Comparison of ENCODE assay signal across 37 cellular contexts in genomic region chr1:4273747-4274146, GRCh38.
DNase-seq lines count a peak whose midpoint lies in the region; ATAC-seq, FAIRE-seq and TF ChIP-seq lines count a peak whose summit lies in the region.
"Had no signal": no experiment of that assay in that cellular context is flagged by ENCODE, and none has a peak within 500 bp of the region (broad histone marks: within the 10 kb centered on the region; RNA-seq: fewer than 3 reads in every experiment).

No MANE protein-coding gene starts in this region.

- WGBS in HepG2 (ENCODE audit: low lambda C conversion rate) = 32% methylated on average over 5 of the region's 5 CpGs
- WGBS in right lobe of liver (ENCODE audit: insufficient coverage, low coverage, low lambda C conversion rate, missing lambda C conversion rate) = 31% methylated on average over 5 of the region's 5 CpGs
- 49% methylated on average over 4 of the region's 5 CpGs for WGBS in hepatocyte (ENCODE audit: low lambda C conversion rate, missing lambda C conversion rate)

- CTCF ChIA-PET in HepG2 (lab: Yijun Ruan, JAX; ENCODE audit: low intra/inter-chr PET ratio, low total read pairs) = no interaction called here
- CTCF ChIA-PET in activated CD4-positive, alpha-beta memory T cell treated with anti-CD3 and anti-CD28 coated beads for 36 hours (lab: Charles Lee) = no interaction called here

- H3K79me2 ChIP-seq in HepG2 (ENCODE audit: insufficient read depth, low read length) (no peaks in the 10 kb centered on the region), OCI-LY3 (ENCODE audit: low read length) (no peaks in the 10 kb centered on the region), hepatocyte (no peaks in the 10 kb centered on the region), neural progenitor cell (ENCODE audit: low read depth) (no peaks in the 10 kb centered on the region)

- TF ChIP-seq POLR2A in HepG2 (IDR thresholded peaks at IDR 0.05; ENCODE audit: insufficient read depth in 1 of 2, low read depth in 2 of 2, low read length in 2 of 2) (no peak), right lobe of liver (IDR thresholded peaks at IDR 0.05) (no peak)

- H3K4me3 Mint-ChIP-seq in neural progenitor cell = no peak overlapping the region
- H3K4me3 Mint-ChIP-seq in activated CD4-positive, alpha-beta memory T cell treated with anti-CD3 and anti-CD28 coated beads for 36 hours = no peak overlapping the region
- H3K4me3 Mint-ChIP-seq: B cell; CD14-positive monocyte; CD4-positive, alpha-beta memory T cell; CD4-positive, alpha-beta T cell; CD4-positive, CD25-positive, alpha-beta regulatory T cell; CD8-positive, alpha-beta memory T cell; CD8-positive, alpha-beta T cell had no signal

- ATAC-seq in HepG2 (peak; percentile 51), right lobe of liver (no peak)
- ATAC-seq: A549; CD8-positive, alpha-beta T cell had no signal

- H3K9ac ChIP-seq in HepG2 (ENCODE audit: insufficient read depth, low read depth, low read length) = no peak overlapping the region
- 0 out of 2 replicates have a peak overlapping the region, but pooled peaks have one; percentile 1 for H3K9ac ChIP-seq in OCI-LY3 (ENCODE audit: low read length)
- H3K9ac ChIP-seq in neural progenitor cell = no peak overlapping the region
- H3K9ac ChIP-seq: BLaER1; BLaER1 treated with 17β-estradiol and CSF1 and Interleukin-3, amounts not matched to agents 10 nM and 100 nM had no signal

- H3K36me3 ChIP-seq in HepG2 (replicated peaks in 1 of 2; ENCODE audit: control insufficient read depth in 1 of 2, insufficient read depth in 2 of 2, low read length in 2 of 2) (no peaks in the 10 kb centered on the region), right lobe of liver (no peaks in the 10 kb centered on the region), OCI-LY3 (replicated peaks; ENCODE audit: low read depth, low read length) (no peaks in the 10 kb centered on the region), hepatocyte (replicated peaks; ENCODE audit: insufficient read depth, low read depth) (no peaks in the 10 kb centered on the region), neural progenitor cell (no peaks in the 10 kb centered on the region)
- H3K36me3 ChIP-seq: BE2C; BLaER1; BLaER1 treated with 17β-estradiol and CSF1 and Interleukin-3, amounts not matched to agents 10 nM and 100 nM had no signal

- BruUV-seq in HepG2 (replicated peaks; lab: Mats Ljungman, UMichigan) = no TSS peak

- peak overlapping the region; percentile 51 for H3K27ac ChIP-seq in HepG2 (ENCODE audit: extremely low read length, insufficient read depth, low read length)
- H3K27ac ChIP-seq in right lobe of liver = no peak overlapping the region
- H3K27ac ChIP-seq in OCI-LY3 (ENCODE audit: low read length) = no peak overlapping the region
- peak overlapping the region; percentile 26 for H3K27ac ChIP-seq in hepatocyte
- H3K27ac ChIP-seq in neural progenitor cell = peak overlapping the region; percentile 50
- H3K27ac ChIP-seq: 22Rv1; A549; BLaER1; BLaER1 treated with 17β-estradiol and CSF1 and Interleukin-3, amounts not matched to agents 10 nM and 100 nM; C4-2B had no signal

- intact Hi-C loops in HepG2 (cut with micrococcal nuclease; ENCODE audit: unreplicated experiment) = no loop called here
- intact Hi-C loops in right lobe of liver (cut with DNase I) = no loop called here
- intact Hi-C loops in activated CD4-positive, alpha-beta memory T cell treated with anti-CD3 and anti-CD28 coated beads for 36 hours (cut with micrococcal nuclease) = no loop called here

- TF ChIP-seq EP300 in HepG2 (IDR thresholded peaks at IDR 0.05; ENCODE audit: low read depth in 2 of 2, low read length in 2 of 2) (no peak), HepG2 (CRISPR knock-in tag; IDR thresholded peaks at IDR 0.05; ENCODE audit: borderline replicate concordance) (no peak)

- H3K27me3 Mint-ChIP-seq in neural progenitor cell (ENCODE audit: insufficient read depth, low read depth) = peaks cover 15% of the 10 kb centered on the region
- peaks cover 14% of the 10 kb centered on the region for H3K27me3 Mint-ChIP-seq in activated CD4-positive, alpha-beta memory T cell treated with anti-CD3 and anti-CD28 coated beads for 36 hours

- no peaks in the 10 kb centered on the region for H3K9me2 ChIP-seq in hepatocyte (replicated peaks; ENCODE audit: insufficient read depth)

- peaks cover 3% of the 10 kb centered on the region for H3K36me3 Mint-ChIP-seq in neural progenitor cell
- H3K36me3 Mint-ChIP-seq in activated CD4-positive, alpha-beta memory T cell treated with anti-CD3 and anti-CD28 coated beads for 36 hours = no peaks in the 10 kb centered on the region
- H3K36me3 Mint-ChIP-seq: CD14-positive monocyte; CD4-positive, CD25-positive, alpha-beta regulatory T cell; CD8-positive, alpha-beta T cell had no signal

- H3K27ac Mint-ChIP-seq in neural progenitor cell = no peak overlapping the region
- no peak overlapping the region for H3K27ac Mint-ChIP-seq in activated CD4-positive, alpha-beta memory T cell treated with anti-CD3 and anti-CD28 coated beads for 36 hours
- H3K27ac Mint-ChIP-seq: B cell; CD14-positive monocyte; CD4-positive, alpha-beta memory T cell; CD4-positive, alpha-beta T cell; CD4-positive, CD25-positive, alpha-beta regulatory T cell; CD8-positive, alpha-beta T cell had no signal

- H3K4me1 Mint-ChIP-seq in neural progenitor cell = peaks cover 63% of the 10 kb centered on the region
- no peaks in the 10 kb centered on the region for H3K4me1 Mint-ChIP-seq in activated CD4-positive, alpha-beta memory T cell treated with anti-CD3 and anti-CD28 coated beads for 36 hours (ENCODE audit: low read depth)
- H3K4me1 Mint-ChIP-seq: B cell; CD14-positive monocyte; CD4-positive, alpha-beta memory T cell; CD8-positive, alpha-beta memory T cell had no signal

- FAIRE-seq in HepG2 (lab: Jason Lieb, UNC) = no peak
- FAIRE-seq: A204.1, A549, D721Med had no signal

- H4K20me1 ChIP-seq in HepG2 (ENCODE audit: insufficient read depth, low read length) = no peaks in the 10 kb centered on the region
- H4K20me1 ChIP-seq in OCI-LY3 (ENCODE audit: insufficient read depth, low read length) = no peaks in the 10 kb centered on the region
- H4K20me1 ChIP-seq in hepatocyte (ENCODE audit: insufficient read depth, poor library complexity, severe bottlenecking) = no peaks in the 10 kb centered on the region
- H4K20me1 ChIP-seq in neural progenitor cell (ENCODE audit: low read depth) = no peaks in the 10 kb centered on the region
- H4K20me1 ChIP-seq: BLaER1; BLaER1 treated with 17β-estradiol and CSF1 and Interleukin-3, amounts not matched to agents 10 nM and 100 nM had no signal

- H3K9me3 ChIP-seq in HepG2 (ENCODE audit: low read length) = peaks cover 19% of the 10 kb centered on the region
- H3K9me3 ChIP-seq in right lobe of liver = no peaks in the 10 kb centered on the region
- H3K9me3 ChIP-seq in OCI-LY3 (ENCODE audit: insufficient read depth, low read length) = peaks cover 11% of the 10 kb centered on the region; the same call in 1 of the 2 replicates
- no peaks in the 10 kb centered on the region for H3K9me3 ChIP-seq in hepatocyte (ENCODE audit: low read depth)
- peaks cover 8% of the 10 kb centered on the region for H3K9me3 ChIP-seq in neural progenitor cell (ENCODE audit: low read depth)
- H3K9me3 ChIP-seq: BE2C, Caco-2 had no signal

- H3F3A ChIP-seq in neural progenitor cell (ENCODE audit: low read depth) = peaks cover 34% of the 10 kb centered on the region

- H3K4me1 ChIP-seq in HepG2 (ENCODE audit: insufficient read depth, low read length) = peaks cover 70% of the 10 kb centered on the region
- H3K4me1 ChIP-seq in right lobe of liver = no peaks in the 10 kb centered on the region
- H3K4me1 ChIP-seq in OCI-LY3 (ENCODE audit: low read length) = peaks cover 17% of the 10 kb centered on the region
- H3K4me1 ChIP-seq in hepatocyte (ENCODE audit: insufficient read depth) = no peaks in the 10 kb centered on the region
- peaks cover 40% of the 10 kb centered on the region for H3K4me1 ChIP-seq in neural progenitor cell
- H3K4me1 ChIP-seq: A549, BE2C, BLaER1, Caco-2 had no signal

- no peak overlapping the region for H3K4me3 ChIP-seq in HepG2 (replicated peaks in 1 of 3; ENCODE audit: insufficient read depth in 1 of 3, low read depth in 2 of 3, low read length in 3 of 3)
- no peak overlapping the region for H3K4me3 ChIP-seq in right lobe of liver
- H3K4me3 ChIP-seq in OCI-LY3 (ENCODE audit: low read length) = no peak overlapping the region
- no peak overlapping the region for H3K4me3 ChIP-seq in hepatocyte
- no peak overlapping the region for H3K4me3 ChIP-seq in neural progenitor cell
- H3K4me3 ChIP-seq: A549; BLaER1; BLaER1 treated with 17β-estradiol and CSF1 and Interleukin-3, amounts not matched to agents 10 nM and 100 nM had no signal

- peaks cover 14% of the 10 kb centered on the region for H3K9me3 Mint-ChIP-seq in neural progenitor cell
- H3K9me3 Mint-ChIP-seq in activated CD4-positive, alpha-beta memory T cell treated with anti-CD3 and anti-CD28 coated beads for 36 hours = peaks cover 14% of the 10 kb centered on the region

- POLR2A ChIA-PET in HepG2 (lab: Yijun Ruan, JAX) = no interaction called here
- POLR2A ChIA-PET in activated CD4-positive, alpha-beta memory T cell treated with anti-CD3 and anti-CD28 coated beads for 36 hours (lab: Charles Lee) = no interaction called here

- TF ChIP-seq CTCF in HepG2 (CRISPR knock-in tag; IDR thresholded peaks at IDR 0.05) (no peak), right lobe of liver (IDR thresholded peaks at IDR 0.05) (no peak), OCI-LY3 (IDR thresholded peaks at IDR 0.05; ENCODE audit: low read depth, low read length) (no peak), hepatocyte (IDR thresholded peaks at IDR 0.05; ENCODE audit: poor library complexity) (no peak), neural progenitor cell (IDR thresholded peaks at IDR 0.05) (no peak)

- no peak overlapping the region for H2AFZ ChIP-seq in HepG2 (ENCODE audit: low read length)
- H2AFZ ChIP-seq in OCI-LY3 (ENCODE audit: low read depth, low read length) = no peak overlapping the region
- H2AFZ ChIP-seq in hepatocyte = no peak overlapping the region
- no peak overlapping the region for H2AFZ ChIP-seq in neural progenitor cell (replicated peaks)

- peak overlapping the region; percentile 0; the same call in 1 of the 2 replicates for H3K4me2 ChIP-seq in HepG2 (ENCODE audit: low read depth, low read length)
- H3K4me2 ChIP-seq in OCI-LY3 (ENCODE audit: low read length) = 0 out of 2 replicates have a peak overlapping the region, but pooled peaks have one; percentile 22
- H3K4me2 ChIP-seq in hepatocyte = peak overlapping the region; percentile 27
- H3K4me2 ChIP-seq in neural progenitor cell = peak overlapping the region; percentile 10
- H3K4me2 ChIP-seq: A549; BLaER1; BLaER1 treated with 17β-estradiol and CSF1 and Interleukin-3, amounts not matched to agents 10 nM and 100 nM had no signal

- in situ Hi-C loops in HepG2 (cut with HindIII; ENCODE audit: extremely low pct_ligation_motif_present, low pct_unique_long_range_greater_than_20kb) = no loop called here

- no peak for TF ChIP-seq RAD21 in HepG2 (CRISPR knock-in tag; IDR thresholded peaks at IDR 0.05)

- no peaks in the 10 kb centered on the region for H3K27me3 ChIP-seq in HepG2 (ENCODE audit: control insufficient read depth in 1 of 2, insufficient read depth in 2 of 2, low read length in 2 of 2)
- H3K27me3 ChIP-seq in right lobe of liver = no peaks in the 10 kb centered on the region
- no peaks in the 10 kb centered on the region for H3K27me3 ChIP-seq in OCI-LY3 (ENCODE audit: low read depth, low read length)
- no peaks in the 10 kb centered on the region for H3K27me3 ChIP-seq in hepatocyte
- H3K27me3 ChIP-seq in neural progenitor cell = no peaks in the 10 kb centered on the region
- H3K27me3 ChIP-seq: BE2C; BLaER1; BLaER1 treated with 17β-estradiol and CSF1 and Interleukin-3, amounts not matched to agents 10 nM and 100 nM had no signal

- DNase-seq in HepG2 (ENCODE audit: low spot score) = peak; percentile 53
- DNase-seq in right lobe of liver = no peak
- DNase-seq in hepatocyte (ENCODE audit: low spot score) = no peak
- peak; percentile 15 for DNase-seq in neural progenitor cell (ENCODE audit: low spot score)
- DNase-seq in dermis blood vessel endothelial cell = no peak
- DNase-seq in activated CD8-positive, alpha-beta memory T cell treated with anti-CD3 and anti-CD28 coated beads, Interleukin-2, amount 50 U/mL, for 48 hours = no peak
- DNase-seq in activated CD4-positive, alpha-beta memory T cell treated with anti-CD3 and anti-CD28 coated beads for 36 hours = no peak
- DNase-seq: 8988T; ACHN; AML-193; BE2C; C1 segment of cervical spinal cord; Caco-2; Calu3; CD4-positive, alpha-beta memory T cell; CD4-positive, alpha-beta T cell; CD4-positive, CD25-positive, alpha-beta regulatory T cell; CD8-positive, alpha-beta memory T cell; CD8-positive, alpha-beta T cell; COR-L47; DMS 273 treated with DMSO at 0.1 percent for 48 hours; DMS153; DMS53; DMS79; DMS79 treated with DMSO at 0.1 percent for 48 hours; DND-41; EL had no signal

Comparison
In these comparisons a context has a peak if more than half of its experiments do, and no peak if none do; other contexts are left out.
1. DNase-seq: peak in HepG2 (single experiment) and neural progenitor cell (single experiment); none in right lobe of liver (0 of 3), hepatocyte (single experiment), dermis blood vessel endothelial cell (single experiment), activated CD8-positive, alpha-beta memory T cell treated with anti-CD3 and anti-CD28 coated beads, Interleukin-2, amount 50 U/mL, for 48 hours (single experiment) and activated CD4-positive, alpha-beta memory T cell treated with anti-CD3 and anti-CD28 coated beads for 36 hours (single experiment).
2. H3K27ac ChIP-seq: peak in HepG2 (single experiment), hepatocyte (single experiment) and neural progenitor cell (single experiment); none in right lobe of liver (0 of 3) and OCI-LY3 (single experiment).
3. Peak in every context shown above with its lines, with median percentiles within 50 percentile points of each other: H3K4me2 ChIP-seq.